ENCODE assay signal across 31 cellular contexts in genomic region chr12:132281021-132281420, GRCh38. TPM values are rescaled to one million over a fixed set of nuclear protein-coding genes. Genes with fewer than 3 reads are reported as not detected.
"Had no signal": no experiment of that assay in that cellular context is flagged by ENCODE, and none has a peak within 500 bp of the region (broad histone marks: within the 10 kb centered on the region; RNA-seq: fewer than 3 reads in every experiment).

No MANE protein-coding gene starts in this region.

- H3K27ac ChIP-seq: SJSA1 had no signal

- H3K9me3 Mint-ChIP-seq: activated B cell treated with CpG ODN at 0.5 μM for 24 hours; activated CD4-positive, alpha-beta memory T cell treated with anti-CD3 and anti-CD28 coated beads, Interleukin-2, amount 10 ng/mL, durations not matched to agents 7 days and 5 days; activated naive CD4-positive, alpha-beta T cell treated with anti-CD3 and anti-CD28 coated beads for 36 hours; activated T-helper 17 cell treated with anti-CD3 and anti-CD28 coated beads, Interleukin-2, amount 50 U/mL, for 72 hours; brain; T-helper 1 cell treated with Interleukin-12 subunit alpha and Interleukin-12 subunit beta and Interleukin-4 antibody, amounts not matched to agents 30 μg/mL and 1 μg/mL, for 36 hours had no signal

- H3K4me3 ChIP-seq: MG63, SJSA1 had no signal

- H3K4me1 Mint-ChIP-seq: activated T-helper 17 cell treated with anti-CD3 and anti-CD28 coated beads, Interleukin-2, amount 50 U/mL, for 72 hours had no signal

- H3K27ac Mint-ChIP-seq: activated B cell treated with CpG ODN at 0.5 μM for 24 hours; activated CD4-positive, alpha-beta memory T cell treated with anti-CD3 and anti-CD28 coated beads, Interleukin-2, amount 10 ng/mL, durations not matched to agents 7 days and 5 days; activated naive CD4-positive, alpha-beta T cell treated with anti-CD3 and anti-CD28 coated beads for 36 hours; activated naive CD8-positive, alpha-beta T cell; activated T-helper 17 cell treated with anti-CD3 and anti-CD28 coated beads, Interleukin-2, amount 50 U/mL, for 72 hours; brain; T-helper 1 cell treated with Interleukin-12 subunit alpha and Interleukin-12 subunit beta and Interleukin-4 antibody, amounts not matched to agents 30 μg/mL and 1 μg/mL, for 36 hours had no signal

- H3K9me3 ChIP-seq: MG63, SJSA1 had no signal

- H3K4me3 Mint-ChIP-seq: activated B cell treated with CpG ODN at 0.5 μM for 24 hours; activated CD4-positive, alpha-beta memory T cell treated with anti-CD3 and anti-CD28 coated beads, Interleukin-2, amount 10 ng/mL, durations not matched to agents 7 days and 5 days; activated naive CD4-positive, alpha-beta T cell treated with anti-CD3 and anti-CD28 coated beads for 36 hours; activated naive CD8-positive, alpha-beta T cell; activated T-helper 17 cell treated with anti-CD3 and anti-CD28 coated beads, Interleukin-2, amount 50 U/mL, for 72 hours; brain; T-helper 1 cell treated with Interleukin-12 subunit alpha and Interleukin-12 subunit beta and Interleukin-4 antibody, amounts not matched to agents 30 μg/mL and 1 μg/mL, for 36 hours had no signal

- H3K4me1 ChIP-seq: SJSA1 had no signal

- H3K27me3 ChIP-seq: MG63 had no signal

- H3K36me3 Mint-ChIP-seq: activated naive CD8-positive, alpha-beta T cell; brain had no signal

- DNase-seq: activated B cell treated with CpG ODN at 0.5 μM for 24 hours; activated CD4-positive, alpha-beta memory T cell treated with anti-CD3 and anti-CD28 coated beads, Interleukin-2, amount 10 ng/mL, durations not matched to agents 7 days and 5 days; activated CD4-positive, alpha-beta T cell treated with anti-CD3 and anti-CD28 coated beads for 1 hour; activated CD4-positive, alpha-beta T cell treated with anti-CD3 and anti-CD28 coated beads, Interleukin-2, amount 50 U/mL, for 1 hour; activated gamma-delta T cell; activated naive CD4-positive, alpha-beta T cell treated with anti-CD3 and anti-CD28 coated beads for 36 hours; activated T-cell treated with anti-CD3 and anti-CD28 coated beads for 4 hours; activated T-cell treated with anti-CD3 and anti-CD28 coated beads, Interleukin-2, amount 50 U/mL, for 48 hours; amygdala; MG63; MV-4-11; NCI-H1092 treated with DMSO at 0.1 percent for 48 hours; NCI-H1417 treated with DMSO at 0.1 percent for 48 hours; NCI-H1694; NCI-H2029; NCI-H345; NCI-H510A; NCI-H526 treated with DMSO at 0.1 percent for 48 hours; NCI-H82; NK-92 treated with Interleukin-12 subunit alpha and Interleukin-12 subunit beta, amount 100 ng/mL, for 24 hours; OCI-M1; RPMI8226; SHP77; T-helper 9 cell had no signal

- ATAC-seq: activated T-helper 17 cell treated with anti-CD3 and anti-CD28 coated beads, Interleukin-2, amount 50 U/mL, for 72 hours; Panc1 had no signal

- H3K36me3 ChIP-seq: MG63, SJSA1 had no signal

RNA-seq across cellular contexts. Expression of gene GALNT9, which starts 48.4 kb away (rescaled TPM):
- total RNA-seq: activated B cell treated with CpG ODN at 0.5 μM for 24 hours; activated CD4-positive, alpha-beta memory T cell treated with anti-CD3 and anti-CD28 coated beads, Interleukin-2, amount 10 ng/mL, durations not matched to agents 7 days and 5 days; activated CD8-positive, alpha-beta memory T cell treated with anti-CD3 and anti-CD28 coated beads for 36 hours; SJSA1 had no signal
